In the genomic region with DNA sequence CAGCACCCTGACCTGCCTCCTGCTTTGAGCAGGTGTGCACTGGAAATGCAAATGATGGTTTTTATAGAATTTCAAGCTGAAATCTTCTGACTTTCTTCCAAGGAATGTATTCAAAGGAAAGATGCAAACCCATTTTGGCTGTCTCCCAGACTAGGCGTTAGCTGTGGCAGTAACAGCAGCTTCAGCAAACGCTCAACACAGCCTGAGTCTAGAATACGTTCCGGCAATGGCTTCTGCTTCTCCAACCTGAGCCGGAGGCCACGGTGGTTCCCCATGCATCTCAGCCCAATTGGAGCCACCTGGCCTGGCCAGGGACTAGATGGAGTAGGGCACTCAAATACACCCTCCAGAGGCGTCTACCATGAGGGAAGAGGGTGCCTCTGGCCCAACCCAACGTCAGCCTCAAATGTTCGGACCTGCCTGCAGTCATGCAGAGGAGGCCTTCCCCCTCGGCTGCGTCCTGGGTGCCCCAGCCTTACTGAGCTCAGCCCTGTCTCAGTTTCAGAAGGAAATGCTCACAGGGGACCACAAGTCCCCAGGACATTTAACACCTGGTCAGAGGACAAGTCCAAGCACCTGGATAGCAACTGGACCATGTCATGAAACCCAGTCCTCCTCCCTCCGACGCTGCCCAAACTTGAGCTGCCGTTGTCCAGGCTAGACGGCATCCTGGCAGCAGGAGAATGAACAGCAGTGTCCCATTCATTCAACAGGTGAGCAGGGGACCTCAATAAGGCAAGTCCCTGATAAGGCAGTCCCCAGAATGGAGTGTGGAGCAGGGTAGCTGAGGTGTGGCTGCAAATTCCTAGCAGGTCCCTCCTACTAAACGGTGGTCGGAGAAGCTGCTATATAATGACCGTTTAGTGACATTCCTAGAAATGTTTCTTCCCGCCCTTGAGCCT, we compare ENCODE assay signal across 19 cellular contexts.
DNase-seq lines count a peak whose midpoint lies in the region; ATAC-seq, FAIRE-seq and TF ChIP-seq lines count a peak whose summit lies in the region.
"Had no signal": no experiment of that assay in that cellular context is flagged by ENCODE, and none has a peak within 500 bp of the region (broad histone marks: within the 10 kb centered on the region; RNA-seq: fewer than 3 reads in every experiment).

No MANE protein-coding gene starts in this region.

- peaks cover 9% of the 10 kb centered on the region; the same call in 1 of the 2 replicates for H3F3A ChIP-seq in PC-9 (ENCODE audit: insufficient read depth, low read depth)

- no peak for DNase-seq in activated T-cell treated with anti-CD3 and anti-CD28 coated beads, Interleukin-2, amount 50 U/mL, for 24 hours
- DNase-seq in activated T-cell treated with anti-CD3 and anti-CD28 coated beads, Interleukin-2, amount 50 U/mL, for 4 hours = no peak
- DNase-seq in PC-9 = no peak
- peak; percentile 36 for DNase-seq in fibroblast of pulmonary artery (ENCODE audit: low read depth)
- DNase-seq in progenitor cell of endocrine pancreas (ENCODE audit: low spot score, unreplicated experiment) = no peak
- DNase-seq in HFFc6 = no peak
- DNase-seq in NCI-H2029 treated with DMSO at 0.1 percent for 48 hours (lab: John Stamatoyannopoulos, UW) = no peak
- DNase-seq in D721Med (ENCODE audit: insufficient read length, low spot score) = no peak
- DNase-seq: C1 segment of cervical spinal cord, DMS153, KBM-7, NCI-H1092 treated with DMSO at 0.1 percent for 48 hours, NCI-H1694, NCI-H345, NCI-H526 treated with DMSO at 0.1 percent for 48 hours, SHP77 had no signal

- no peaks in the 10 kb centered on the region for H3K9me2 ChIP-seq in PC-9 (ENCODE audit: insufficient read depth)

- peaks cover 16% of the 10 kb centered on the region for H3K4me1 ChIP-seq in PC-9 (replicated peaks; ENCODE audit: insufficient read depth)
- H3K4me1 ChIP-seq: HAP-1 had no signal

- H3K9me3 ChIP-seq in PC-9 (ENCODE audit: insufficient read depth, low read depth) = no peaks in the 10 kb centered on the region
- H3K9me3 ChIP-seq: HAP-1 had no signal

- H3K79me2 ChIP-seq in PC-9 (ENCODE audit: low read depth) = no peaks in the 10 kb centered on the region

- H3K4me3 Mint-ChIP-seq in activated T-cell treated with anti-CD3 and anti-CD28 coated beads, Interleukin-2, amount 50 U/mL, for 24 hours = no peak overlapping the region
- no peak overlapping the region for H3K4me3 Mint-ChIP-seq in activated T-cell treated with anti-CD3 and anti-CD28 coated beads, Interleukin-2, amount 50 U/mL, for 4 hours
- H3K4me3 Mint-ChIP-seq in progenitor cell of endocrine pancreas (ENCODE audit: low read depth) = no peak overlapping the region
- H3K4me3 Mint-ChIP-seq in HFFc6 = no peak overlapping the region

- no peak for ATAC-seq in activated T-cell treated with anti-CD3 and anti-CD28 coated beads, Interleukin-2, amount 50 U/mL, for 4 hours

- CTCF ChIA-PET in PC-9 (lab: Charles Lee) = no interaction called here

- peaks cover 5% of the 10 kb centered on the region for H3K36me3 Mint-ChIP-seq in activated T-cell treated with anti-CD3 and anti-CD28 coated beads, Interleukin-2, amount 50 U/mL, for 24 hours (ENCODE audit: low read depth)
- peaks cover 10% of the 10 kb centered on the region for H3K36me3 Mint-ChIP-seq in activated T-cell treated with anti-CD3 and anti-CD28 coated beads, Interleukin-2, amount 50 U/mL, for 4 hours (ENCODE audit: insufficient read depth)
- H3K36me3 Mint-ChIP-seq in progenitor cell of endocrine pancreas (ENCODE audit: insufficient read depth) = peaks cover 1% of the 10 kb centered on the region
- H3K36me3 Mint-ChIP-seq in HFFc6 (ENCODE audit: low read depth) = no peaks in the 10 kb centered on the region

- peak overlapping the region; percentile 34; the same call in 1 of the 2 replicates for H3K4me2 ChIP-seq in PC-9

- H3K36me3 ChIP-seq in PC-9 (ENCODE audit: low read depth) = no peaks in the 10 kb centered on the region
- H3K36me3 ChIP-seq: HAP-1 had no signal

- no peak for TF ChIP-seq CTCF in PC-9 (conservative IDR thresholded peaks at IDR 0.05)
- no peak for TF ChIP-seq CTCF in fibroblast of pulmonary artery (IDR thresholded peaks at IDR 0.05; ENCODE audit: low read length, missing control alignments)
- TF ChIP-seq CTCF in progenitor cell of endocrine pancreas (IDR thresholded peaks at IDR 0.05; ENCODE audit: unreplicated experiment) = no peak
- TF ChIP-seq CTCF in HFFc6 (IDR thresholded peaks at IDR 0.05) = no peak
- TF ChIP-seq CTCF in D721Med (IDR thresholded peaks at IDR 0.05; ENCODE audit: insufficient read depth, missing control alignments) = no peak

- POLR2A ChIA-PET in PC-9 (lab: Charles Lee; ENCODE audit: unreplicated experiment) = no interaction called here

- H3K4me3 ChIP-seq in PC-9 (no peak overlapping the region), fibroblast of pulmonary artery (replicated peaks; ENCODE audit: low read depth, low read length) (no peak overlapping the region)
- H3K4me3 ChIP-seq: HAP-1 had no signal

- FAIRE-seq in D721Med (lab: Jason Lieb, UNC) = no peak

- no peaks in the 10 kb centered on the region for H3K9me3 Mint-ChIP-seq in activated T-cell treated with anti-CD3 and anti-CD28 coated beads, Interleukin-2, amount 50 U/mL, for 24 hours
- no peaks in the 10 kb centered on the region for H3K9me3 Mint-ChIP-seq in activated T-cell treated with anti-CD3 and anti-CD28 coated beads, Interleukin-2, amount 50 U/mL, for 4 hours
- peaks cover 8% of the 10 kb centered on the region for H3K9me3 Mint-ChIP-seq in progenitor cell of endocrine pancreas (ENCODE audit: low read depth)
- no peaks in the 10 kb centered on the region for H3K9me3 Mint-ChIP-seq in HFFc6

- H3K27me3 Mint-ChIP-seq in activated T-cell treated with anti-CD3 and anti-CD28 coated beads, Interleukin-2, amount 50 U/mL, for 24 hours = no peaks in the 10 kb centered on the region
- no peaks in the 10 kb centered on the region for H3K27me3 Mint-ChIP-seq in activated T-cell treated with anti-CD3 and anti-CD28 coated beads, Interleukin-2, amount 50 U/mL, for 4 hours (ENCODE audit: low read depth)
- peaks cover 28% of the 10 kb centered on the region for H3K27me3 Mint-ChIP-seq in progenitor cell of endocrine pancreas
- peaks cover 10% of the 10 kb centered on the region for H3K27me3 Mint-ChIP-seq in HFFc6 (ENCODE audit: insufficient read depth)

- peaks cover 13% of the 10 kb centered on the region for H3K4me1 Mint-ChIP-seq in activated T-cell treated with anti-CD3 and anti-CD28 coated beads, Interleukin-2, amount 50 U/mL, for 24 hours (ENCODE audit: low read depth)
- H3K4me1 Mint-ChIP-seq in activated T-cell treated with anti-CD3 and anti-CD28 coated beads, Interleukin-2, amount 50 U/mL, for 4 hours (ENCODE audit: low read depth) = peaks cover 5% of the 10 kb centered on the region
- peaks cover 7% of the 10 kb centered on the region for H3K4me1 Mint-ChIP-seq in progenitor cell of endocrine pancreas (ENCODE audit: low read depth)
- peaks cover 22% of the 10 kb centered on the region for H3K4me1 Mint-ChIP-seq in HFFc6 (ENCODE audit: low read depth)

- no peaks in the 10 kb centered on the region for H4K20me1 ChIP-seq in PC-9 (ENCODE audit: insufficient read depth)

- no peaks in the 10 kb centered on the region for H3K27me3 ChIP-seq in PC-9 (ENCODE audit: insufficient read depth, low read depth)

- H3K27ac Mint-ChIP-seq in activated T-cell treated with anti-CD3 and anti-CD28 coated beads, Interleukin-2, amount 50 U/mL, for 24 hours = peak overlapping the region; percentile 31
- H3K27ac Mint-ChIP-seq in progenitor cell of endocrine pancreas (peak overlapping the region; percentile 56), HFFc6 (no peak overlapping the region)

- no TSS peak for BruUV-seq in PC-9 (replicated peaks; lab: Mats Ljungman, UMichigan)

- H3K27ac ChIP-seq in PC-9 = no peak overlapping the region
- H3K27ac ChIP-seq: 22Rv1, HL-60 had no signal

- intact Hi-C loops in PC-9 (cut with micrococcal nuclease; ENCODE audit: unreplicated experiment) = no loop called here

- no peak overlapping the region for H2AFZ ChIP-seq in PC-9
